ENCODE assay signal across 8 cellular contexts in the genomic region with DNA sequence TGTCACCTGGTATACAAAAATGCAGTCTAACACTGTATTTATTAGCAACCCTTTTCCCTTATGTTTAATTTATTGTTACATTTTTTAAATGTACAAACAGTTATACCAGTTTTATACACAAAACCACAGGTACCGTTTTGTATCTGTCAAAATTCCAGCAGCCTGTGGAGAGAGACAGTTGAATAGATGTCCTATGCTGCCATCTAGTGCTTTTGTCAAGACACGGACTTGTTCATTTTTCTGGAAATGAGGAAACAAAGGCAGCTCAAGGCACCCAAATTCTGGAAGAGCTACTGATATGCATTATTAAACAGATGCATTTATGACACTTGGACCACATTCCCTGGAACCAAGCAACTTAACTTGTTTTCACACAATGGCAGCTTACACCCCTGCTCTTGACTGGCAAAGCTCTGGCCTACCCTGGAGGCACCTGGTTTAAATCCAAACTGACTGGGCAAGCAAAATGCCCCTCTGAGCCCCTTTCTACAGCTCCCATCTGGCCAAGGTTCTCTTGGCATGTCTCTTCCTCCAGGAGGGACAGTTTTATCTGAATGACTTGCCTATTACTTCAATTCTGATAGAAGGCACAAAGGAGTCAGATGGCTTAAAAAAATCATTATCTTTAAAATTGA.
DNase-seq lines count a peak whose midpoint lies in the region; ATAC-seq, FAIRE-seq and TF ChIP-seq lines count a peak whose summit lies in the region.

No MANE protein-coding gene starts in this region.

- TF ChIP-seq POLR2A in H54 (IDR thresholded peaks at IDR 0.05; ENCODE audit: low read depth, low read length) (no peak), adrenal gland (IDR thresholded peaks at IDR 0.05) (no peak), spleen (IDR thresholded peaks at IDR 0.05) (no peak)

- H3K4me1 ChIP-seq in Caco-2, result no peaks in the 10 kb centered on the region
- no peaks in the 10 kb centered on the region for H3K4me1 ChIP-seq in adrenal gland (replicated peaks in 1 of 2)
- no peaks in the 10 kb centered on the region for H3K4me1 ChIP-seq in spleen

- peak; percentile 32 to 63 for TF ChIP-seq CTCF in Caco-2 (IDR thresholded peaks at IDR 0.05; ENCODE audit: insufficient read depth in 1 of 2, low read depth in 1 of 2, low read length in 1 of 2, severe bottlenecking in 1 of 2, unreplicated experiment in 1 of 2)
- TF ChIP-seq CTCF in adrenal gland (IDR thresholded peaks at IDR 0.05), result peak; percentile 11 to 74 (median 65)
- TF ChIP-seq CTCF in spleen (IDR thresholded peaks at IDR 0.05 in 8 of 11, conservative IDR thresholded peaks at IDR 0.05 in 3 of 11), result peak in 6 of 11 experiments; percentile 23 to 40 (median 32)

- H3K27ac ChIP-seq in adrenal gland (no peak overlapping the region), spleen (no peak overlapping the region)

- FAIRE-seq in H54 (lab: Jason Lieb, UNC), result peak; percentile 78

- DNase-seq in Caco-2 (peak in 1 of 2 experiments; percentile 32), H54 (ENCODE audit: insufficient read length, low spot score) (no peak), NCI-H2107 (lab: John Stamatoyannopoulos, UW) (peak; percentile 46), adrenal gland (peak in 5 of 7 donors; percentile 16 to 44 (median 27)), hepatic stellate cell (ENCODE audit: low spot score) (peak; percentile 19), spleen (no peak), activated gamma-delta T cell (lab: John Stamatoyannopoulos, UW) (no peak)

- peaks cover under 1% of the 10 kb centered on the region for H3K27me3 Mint-ChIP-seq in Caco-2 (ENCODE audit: insufficient read depth, unreplicated experiment)

- H3K36me3 Mint-ChIP-seq in Caco-2 (ENCODE audit: insufficient read depth, unreplicated experiment), result no peaks in the 10 kb centered on the region

- H3K27ac Mint-ChIP-seq in Caco-2 (ENCODE audit: unreplicated experiment), result no peak overlapping the region

- H3K9me3 ChIP-seq in Caco-2 (no peaks in the 10 kb centered on the region), adrenal gland (replicated peaks in 1 of 3) (no peaks in the 10 kb centered on the region), spleen (no peaks in the 10 kb centered on the region)

- H3K9me3 Mint-ChIP-seq in Caco-2 (ENCODE audit: unreplicated experiment), result no peaks in the 10 kb centered on the region

- BruUV-seq in Caco-2 (replicated peaks; lab: Mats Ljungman, UMichigan), result no TSS peak

- intact Hi-C loops in Caco-2 (cut with micrococcal nuclease; ENCODE audit: unreplicated experiment), result loop anchor here (1.0 to 10.0 kb wide), 6 partner anchors 210 to 1463 kb away; no protein-coding TSS in a partner anchor
- intact Hi-C loops in adrenal gland (cut with DNase I), result loop anchor here in 1 of 2 donors (10.0 kb wide), 1 partner anchor 1460 kb away; no protein-coding TSS in a partner anchor
- intact Hi-C loops in spleen (cut with DNase I; ENCODE audit: low total_unique reads), result loop anchor here (10.0 kb wide), 1 partner anchor 670 kb away; no protein-coding TSS in a partner anchor

- CTCF ChIA-PET in Caco-2 (lab: Charles Lee), result interaction anchor here (0.7 to 1.3 kb wide), 4 partner anchors 10 to 148 kb away, joined by 3 to 4 read pairs (median 4); no protein-coding TSS in a partner anchor

- WGBS in adrenal gland, 4 donors, result 1 to 8% (median 2%) methylated on average over 2 of the region's 2 CpGs
- 0 to 3% (median 1%) methylated on average over 2 of the region's 2 CpGs for WGBS in spleen, 5 donors

- no peak overlapping the region for H3K4me3 Mint-ChIP-seq in Caco-2 (ENCODE audit: unreplicated experiment)

- H3K4me3 ChIP-seq in Caco-2 (ENCODE audit: low read depth, low read length), result no peak overlapping the region
- H3K4me3 ChIP-seq in adrenal gland, result no peak overlapping the region
- no peak overlapping the region for H3K4me3 ChIP-seq in spleen

- no peaks in the 10 kb centered on the region for H3K27me3 ChIP-seq in Caco-2 (replicated peaks; ENCODE audit: control insufficient read depth, insufficient read depth, low read length)
- H3K27me3 ChIP-seq in adrenal gland, result no peaks in the 10 kb centered on the region
- no peaks in the 10 kb centered on the region for H3K27me3 ChIP-seq in spleen (replicated peaks in 1 of 7)

- no peak for ATAC-seq in GM18517 (IDR thresholded peaks at IDR 0.05; ENCODE audit: unreplicated experiment)

- H3K4me1 Mint-ChIP-seq in Caco-2 (ENCODE audit: low read depth, unreplicated experiment), result no peaks in the 10 kb centered on the region

- H3K36me3 ChIP-seq in Caco-2 (ENCODE audit: control insufficient read depth, insufficient read depth, low read length) (no peaks in the 10 kb centered on the region), adrenal gland (replicated peaks in 1 of 2) (no peaks in the 10 kb centered on the region), spleen (no peaks in the 10 kb centered on the region)

- POLR2A ChIA-PET in Caco-2 (lab: Charles Lee), result no interaction called here

Comparison
In these comparisons a context has a peak if more than half of its experiments do, and no peak if none do; other contexts are left out.
1. DNase-seq: peak in NCI-H2107 (single experiment), adrenal gland (5 of 7) and hepatic stellate cell (single experiment); none in H54 (single experiment), spleen (single experiment) and activated gamma-delta T cell (single experiment).
2. Peak in every context shown above with its lines, with median percentiles within 50 percentile points of each other: CTCF ChIP-seq.